Comparison of ENCODE assay signal across 8 cellular contexts in the genomic region with DNA sequence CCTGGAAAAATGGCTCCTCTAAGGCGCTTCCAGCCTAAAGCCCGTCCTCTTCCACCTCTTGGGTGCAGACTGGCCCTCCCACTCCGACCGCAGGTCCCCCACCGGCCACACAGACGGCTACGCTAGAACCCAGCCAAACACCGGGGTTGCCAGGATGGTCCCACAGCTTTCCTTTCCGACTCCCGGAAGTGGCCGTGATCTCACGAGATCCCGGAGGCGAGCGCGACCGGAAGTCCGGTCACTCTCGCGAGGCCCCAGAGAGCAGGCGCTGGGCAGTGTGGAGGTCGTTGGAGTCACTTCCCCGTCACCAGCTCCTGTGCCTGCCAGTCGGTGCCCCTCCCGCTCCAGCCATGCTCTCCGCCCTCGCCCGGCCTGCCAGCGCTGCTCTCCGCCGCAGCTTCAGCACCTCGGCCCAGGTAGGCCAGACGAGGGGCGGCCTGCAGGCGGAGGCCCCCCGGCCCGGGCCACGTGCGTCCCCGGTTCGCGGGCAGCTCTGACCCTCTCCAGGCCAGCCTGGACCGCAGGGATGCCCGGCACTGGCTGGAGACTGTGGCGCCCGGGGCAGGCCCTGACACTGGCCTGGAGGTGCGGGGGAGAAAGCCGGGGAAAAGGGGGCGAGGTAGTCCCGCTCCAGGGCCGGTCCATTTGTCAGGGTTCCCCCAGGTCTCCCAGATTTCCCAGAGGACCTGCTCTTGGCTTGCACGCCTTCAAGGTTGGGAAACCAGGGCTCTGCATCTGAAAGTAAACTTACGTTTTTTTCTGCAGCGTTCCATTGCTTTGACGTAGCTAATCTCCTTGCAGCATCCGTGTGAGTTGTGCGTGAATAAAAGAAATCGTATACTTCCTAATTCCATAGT. TPM values are rescaled to one million over a fixed set of nuclear protein-coding genes. Genes with fewer than 3 reads are reported as not detected.
DNase-seq lines count a peak whose midpoint lies in the region; ATAC-seq and TF ChIP-seq lines count a peak whose summit lies in the region.

A gene with protein sequence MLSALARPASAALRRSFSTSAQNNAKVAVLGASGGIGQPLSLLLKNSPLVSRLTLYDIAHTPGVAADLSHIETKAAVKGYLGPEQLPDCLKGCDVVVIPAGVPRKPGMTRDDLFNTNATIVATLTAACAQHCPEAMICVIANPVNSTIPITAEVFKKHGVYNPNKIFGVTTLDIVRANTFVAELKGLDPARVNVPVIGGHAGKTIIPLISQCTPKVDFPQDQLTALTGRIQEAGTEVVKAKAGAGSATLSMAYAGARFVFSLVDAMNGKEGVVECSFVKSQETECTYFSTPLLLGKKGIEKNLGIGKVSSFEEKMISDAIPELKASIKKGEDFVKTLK (plus strand): TSS at position 296 of the 857 bp plus-strand sequence. CDS start 55 bp downstream, at position 351.
A gene with protein sequence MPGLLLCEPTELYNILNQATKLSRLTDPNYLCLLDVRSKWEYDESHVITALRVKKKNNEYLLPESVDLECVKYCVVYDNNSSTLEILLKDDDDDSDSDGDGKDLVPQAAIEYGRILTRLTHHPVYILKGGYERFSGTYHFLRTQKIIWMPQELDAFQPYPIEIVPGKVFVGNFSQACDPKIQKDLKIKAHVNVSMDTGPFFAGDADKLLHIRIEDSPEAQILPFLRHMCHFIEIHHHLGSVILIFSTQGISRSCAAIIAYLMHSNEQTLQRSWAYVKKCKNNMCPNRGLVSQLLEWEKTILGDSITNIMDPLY (minus strand): TSS at position 190 of the 857 bp plus-strand sequence. CDS start 17,477 bp downstream, outside the sequence.

- TF ChIP-seq CTCF in GM10266 (IDR thresholded peaks at IDR 0.05; ENCODE audit: control insufficient read depth, insufficient read depth, low read depth, missing control alignments) (no peak), suprapubic skin (IDR thresholded peaks at IDR 0.05) (no peak)

- peak within 1 kb of the TSS; percentile 96 to 99 for H3K27ac Mint-ChIP-seq in activated naive CD4-positive, alpha-beta T cell treated with anti-CD3 and anti-CD28 coated beads, Interleukin-2, amount 50 U/mL, for 72 hours

- H3K4me3 ChIP-seq in suprapubic skin = peak within 1 kb of the TSS; percentile 78

- WGBS in suprapubic skin = 0% methylated on average over 13 of the region's 58 CpGs

- peaks cover 10 to 24% of the 10 kb centered on the region in 2 donors for H3K36me3 Mint-ChIP-seq in activated naive CD4-positive, alpha-beta T cell treated with anti-CD3 and anti-CD28 coated beads, Interleukin-2, amount 50 U/mL, for 72 hours

- peak; percentile 40 to 92 for TF ChIP-seq POLR2A in suprapubic skin (IDR thresholded peaks at IDR 0.05)

- TF ChIP-seq EP300 in suprapubic skin (IDR thresholded peaks at IDR 0.05) = no peak

- H3K9me3 ChIP-seq in suprapubic skin = no peaks in the 10 kb centered on the region

- peaks cover 6% of the 10 kb centered on the region for H3K36me3 ChIP-seq in suprapubic skin

- peak; percentile 94 for ATAC-seq in HG02610 (IDR thresholded peaks at IDR 0.05; ENCODE audit: unreplicated experiment)
- peak; percentile 98 to 99 for ATAC-seq in activated naive CD4-positive, alpha-beta T cell treated with anti-CD3 and anti-CD28 coated beads, Interleukin-2, amount 50 U/mL, for 72 hours

- peaks cover 0 to 5% of the 10 kb centered on the region in 2 donors for H3K9me3 Mint-ChIP-seq in activated naive CD4-positive, alpha-beta T cell treated with anti-CD3 and anti-CD28 coated beads, Interleukin-2, amount 50 U/mL, for 72 hours

- DNase-seq in GM10266 (ENCODE audit: extremely low spot score) (peak; percentile 97), NCI-H1092 (lab: John Stamatoyannopoulos, UW) (peak; percentile 95), SKM-1 (lab: John Stamatoyannopoulos, UW; ENCODE audit: unreplicated experiment) (peak; percentile 92), glomerular endothelial cell (ENCODE audit: extremely low read depth, low read depth, low spot score) (peak; percentile 70), occipital lobe (lab: John Stamatoyannopoulos, UW) (peak; percentile 90), suprapubic skin (ENCODE audit: low spot score in 2 of 2) (peak; percentile 96)
- peak; percentile 89 to 97 for DNase-seq in activated naive CD4-positive, alpha-beta T cell treated with anti-CD3 and anti-CD28 coated beads, Interleukin-2, amount 50 U/mL, for 72 hours (ENCODE audit: low spot score in 2 of 2)

- no peaks in the 10 kb centered on the region for H3K27me3 ChIP-seq in suprapubic skin

- H3K4me1 ChIP-seq in suprapubic skin = peaks cover 38% of the 10 kb centered on the region

- H3K27ac ChIP-seq in suprapubic skin = peak within 1 kb of the TSS; percentile 95

RNA-seq across cellular contexts. Expression of the first gene that starts in this region (rescaled TPM):
- 100 to 1,000 TPM; 212 to 262 TPM for total RNA-seq in activated naive CD4-positive, alpha-beta T cell treated with anti-CD3 and anti-CD28 coated beads, Interleukin-2, amount 50 U/mL, for 72 hours
- total RNA-seq in glomerular endothelial cell (103 and 110 TPM in 2 replicates), occipital lobe (34.8 TPM), suprapubic skin (100 to 1,000 TPM in 3 of 4 donors, 10 to 100 TPM in 1; 99.8 to 127 (median 116) TPM)

RNA-seq across cellular contexts. Expression of the second gene that starts in this region (rescaled TPM):
- total RNA-seq in activated naive CD4-positive, alpha-beta T cell treated with anti-CD3 and anti-CD28 coated beads, Interleukin-2, amount 50 U/mL, for 72 hours = 10 to 100 TPM; 25.4 to 39.1 TPM
- total RNA-seq in glomerular endothelial cell (46.3 and 47.3 TPM in 2 replicates), occipital lobe (18.4 TPM), suprapubic skin (10 to 100 TPM in 3 of 4 donors, 1 to 10 TPM in 1; 8.8 to 59.5 (median 41.2) TPM)

Comparison
In these comparisons a context has a peak if more than half of its experiments do, and no peak if none do; other contexts are left out.
1. Peak in every context shown above with its lines: DNase-seq, ATAC-seq, H3K4me3 ChIP-seq and H3K27ac ChIP-seq.